8 cellular contexts compared by ENCODE assay signal in genomic region chrX:24025741-24026402, GRCh38. TPM values are rescaled to one million over a fixed set of nuclear protein-coding genes. Genes with fewer than 3 reads are reported as not detected.
DNase-seq lines count a peak whose midpoint lies in the region; ATAC-seq and TF ChIP-seq lines count a peak whose summit lies in the region.

No MANE protein-coding gene starts in this region.

- intact Hi-C loops in uterus (cut with DNase I; ENCODE audit: low total_unique reads), result loop anchor here (10.0 kb wide), 1 partner anchor 111 kb away; no protein-coding TSS in a partner anchor

- peak; percentile 49 for DNase-seq in Caki2 (ENCODE audit: low read depth)
- DNase-seq in RWPE2 (ENCODE audit: low spot score), result no peak
- DNase-seq in effector memory CD8-positive, alpha-beta T cell, result peak in 1 of 3 experiments; percentile 6
- DNase-seq in uterus, result peak in 1 of 2 donors; percentile 55
- DNase-seq in T1000 (lab: John Stamatoyannopoulos, UW), result no peak

- peak overlapping the region; percentile 95 for H3K9ac ChIP-seq in mucosa of stomach (ENCODE audit: low read length)

- peaks cover 8 to 17% of the 10 kb centered on the region in 2 donors for H3K4me1 Mint-ChIP-seq in effector memory CD8-positive, alpha-beta T cell (ENCODE audit: low read depth in 2 of 2)

- no peaks in the 10 kb centered on the region for H3K27me3 Mint-ChIP-seq in effector memory CD8-positive, alpha-beta T cell

- no peaks in the 10 kb centered on the region for H3K4me1 ChIP-seq in RWPE2 (ENCODE audit: insufficient read depth, poor library complexity, severe bottlenecking)
- no peaks in the 10 kb centered on the region for H3K4me1 ChIP-seq in mucosa of stomach (ENCODE audit: control insufficient read depth, insufficient read depth, low read length)
- no peaks in the 10 kb centered on the region for H3K4me1 ChIP-seq in uterus

- no peaks in the 10 kb centered on the region for H3K9me3 Mint-ChIP-seq in effector memory CD8-positive, alpha-beta T cell

- in situ Hi-C loops in Caki2 (cut with HindIII; ENCODE audit: low pct_unique_long_range_greater_than_20kb, low sequenced_read_pairs), result no loop called here

- TF ChIP-seq CTCF in RWPE2 (IDR thresholded peaks at IDR 0.05; ENCODE audit: poor library complexity, severe bottlenecking) (no peak), uterus (IDR thresholded peaks at IDR 0.05) (no peak)

- H3K9me3 ChIP-seq in RWPE2 (ENCODE audit: severe bottlenecking) (no peaks in the 10 kb centered on the region), mucosa of stomach (ENCODE audit: control insufficient read depth, low read length) (no peaks in the 10 kb centered on the region), uterus (no peaks in the 10 kb centered on the region)

- H3K27me3 ChIP-seq in RWPE2 (ENCODE audit: insufficient read depth, poor library complexity, severe bottlenecking) (no peaks in the 10 kb centered on the region), mucosa of stomach (ENCODE audit: control insufficient read depth, insufficient read depth, low read length) (no peaks in the 10 kb centered on the region), uterus (peaks cover 0 to 4% of the 10 kb centered on the region in 2 donors)

- H3K4me3 Mint-ChIP-seq in effector memory CD8-positive, alpha-beta T cell, result peak overlapping the region; percentile 79 to 84

- ATAC-seq in GM19328 (IDR thresholded peaks at IDR 0.05; ENCODE audit: unreplicated experiment) (peak; percentile 11), HG03439 (IDR thresholded peaks at IDR 0.05; ENCODE audit: unreplicated experiment) (peak; percentile 33), RWPE2 (ENCODE audit: low read depth) (peak; percentile 18)
- ATAC-seq in effector memory CD8-positive, alpha-beta T cell (replicated peaks), result peak; percentile 34

- H3K27ac ChIP-seq in RWPE2 (ENCODE audit: poor library complexity, severe bottlenecking), result peak overlapping the region; percentile 67
- H3K27ac ChIP-seq in uterus, result peak overlapping the region; percentile 92 to 97

- H3K27ac Mint-ChIP-seq in effector memory CD8-positive, alpha-beta T cell, result peak overlapping the region; percentile 73 to 89

- H3K36me3 ChIP-seq in RWPE2 (ENCODE audit: low read depth), result no peaks in the 10 kb centered on the region
- no peaks in the 10 kb centered on the region for H3K36me3 ChIP-seq in mucosa of stomach (ENCODE audit: control insufficient read depth, insufficient read depth, low read length)
- H3K36me3 ChIP-seq in uterus, result no peaks in the 10 kb centered on the region

- H3K36me3 Mint-ChIP-seq in effector memory CD8-positive, alpha-beta T cell (ENCODE audit: insufficient read depth), result peaks cover 25% of the 10 kb centered on the region

- TF ChIP-seq POLR2A in uterus (IDR thresholded peaks at IDR 0.05), result peak in 1 of 2 donors; percentile 57

- H3K4me3 ChIP-seq in RWPE2 (ENCODE audit: severe bottlenecking) (peak overlapping the region; percentile 85), mucosa of stomach (ENCODE audit: low read length) (peak overlapping the region; percentile 74), uterus (peak overlapping the region; percentile 54 to 74)

RNA-seq across cellular contexts. Expression of gene KLHL15, which starts 1.1 kb away (rescaled TPM):
- total RNA-seq in Caki2 (2014; rRNA removed; shearing (Covaris generic); ENCODE audit: low replicate concordance), result 4.2 and 6.1 TPM in 2 replicates
- 10 to 100 TPM in 3 of 4 donors, 1 to 10 TPM in 1; 8.7 to 47.1 (median 17.7) TPM for total RNA-seq in uterus

RNA-seq across cellular contexts. Expression of gene EIF2S3, which starts 28.9 kb away (rescaled TPM):
- 91.3 and 109 TPM in 2 replicates for total RNA-seq in Caki2 (2014; rRNA removed; shearing (Covaris generic); ENCODE audit: low replicate concordance)
- 100 to 1,000 TPM in 2 of 4 donors, 10 to 100 TPM in 2; 86.8 to 374 (median 152) TPM for total RNA-seq in uterus
